Comparison of ENCODE assay signal across 8 cellular contexts in the genomic region with DNA sequence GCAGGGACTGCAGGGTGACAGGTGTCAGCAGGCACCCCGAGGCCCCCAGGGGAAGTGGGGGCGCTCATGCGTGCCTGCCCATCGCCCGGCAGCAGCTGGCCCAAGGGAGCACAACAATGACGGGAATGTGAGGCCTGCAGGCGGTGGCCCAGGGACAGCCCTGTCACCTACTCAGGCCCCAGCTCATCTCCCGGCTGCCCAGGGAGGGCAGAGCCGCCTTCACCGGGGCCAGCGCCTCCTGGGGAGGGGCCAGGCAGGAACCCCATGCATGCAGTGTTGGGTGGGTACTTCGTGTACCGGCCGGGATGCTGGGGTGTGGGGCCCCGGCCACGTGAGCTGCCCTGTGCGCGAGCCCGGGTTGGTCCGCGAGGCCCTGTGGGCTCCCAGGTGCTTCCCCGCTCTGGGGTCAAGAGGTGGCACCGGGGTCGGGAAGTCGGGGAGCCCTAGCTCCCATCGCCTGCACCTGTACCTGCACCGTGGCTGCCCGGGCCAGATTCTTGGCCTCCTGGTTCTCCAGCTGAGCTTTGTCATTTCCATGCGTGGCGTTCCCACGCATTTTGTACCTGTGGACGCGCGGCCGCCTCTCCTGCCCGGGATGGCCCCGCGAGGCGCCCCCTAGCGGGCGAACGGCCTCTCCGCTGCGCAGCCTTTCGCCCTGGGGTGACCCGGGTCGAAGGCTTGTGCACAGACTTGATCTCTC.
DNase-seq lines count a peak whose midpoint lies in the region; ATAC-seq and TF ChIP-seq lines count a peak whose summit lies in the region.

No MANE protein-coding gene starts in this region.

- no peaks in the 10 kb centered on the region for H3K27me3 ChIP-seq in neutrophil

- TF ChIP-seq CTCF in C4-2B (conservative IDR thresholded peaks at IDR 0.05) (peak; percentile 72), NB4 (IDR thresholded peaks at IDR 0.05; ENCODE audit: low read depth, low read length) (peak; percentile 5), neutrophil (IDR thresholded peaks at IDR 0.05) (peak; percentile 23)

- peaks cover 6 to 9% of the 10 kb centered on the region in 2 experiments for H3K4me1 ChIP-seq in neutrophil (ENCODE audit: control insufficient read depth in 1 of 2, insufficient read depth in 1 of 2, low read depth in 1 of 2, low read length in 1 of 2)

- H3K4me3 ChIP-seq in NB4 (ENCODE audit: low read depth, low read length) = no peak overlapping the region
- H3K4me3 ChIP-seq in neutrophil (ENCODE audit: low read depth in 1 of 2, low read length in 1 of 2) = no peak overlapping the region

- H3K27ac ChIP-seq in C4-2B = no peak overlapping the region
- no peak overlapping the region for H3K27ac ChIP-seq in neutrophil

- H3K9me3 ChIP-seq in neutrophil = no peaks in the 10 kb centered on the region

- no peaks in the 10 kb centered on the region for H3K36me3 ChIP-seq in neutrophil

- no peak for ATAC-seq in GM19452 (IDR thresholded peaks at IDR 0.05; ENCODE audit: unreplicated experiment)

- DNase-seq in NB4 (ENCODE audit: low read depth) (no peak), activated gamma-delta T cell treated with Interleukin-2 at 50 U/mL for 16 hours (no peak), SKM-1 (lab: John Stamatoyannopoulos, UW; ENCODE audit: unreplicated experiment) (no peak), COLO829 (ENCODE audit: low spot score) (no peak)
- DNase-seq in central memory CD4-positive, alpha-beta T cell = peak; percentile 13

- no peak for TF ChIP-seq POLR2A in NB4 (IDR thresholded peaks at IDR 0.05; ENCODE audit: extremely low read depth, insufficient read length)

Comparison
In these comparisons a context has a peak if more than half of its experiments do, and no peak if none do; other contexts are left out.
1. CTCF ChIP-seq: peak in every context shown above with its lines; median percentile 72 in C4-2B; 23 in neutrophil; 5 in NB4.